In the genomic region with DNA sequence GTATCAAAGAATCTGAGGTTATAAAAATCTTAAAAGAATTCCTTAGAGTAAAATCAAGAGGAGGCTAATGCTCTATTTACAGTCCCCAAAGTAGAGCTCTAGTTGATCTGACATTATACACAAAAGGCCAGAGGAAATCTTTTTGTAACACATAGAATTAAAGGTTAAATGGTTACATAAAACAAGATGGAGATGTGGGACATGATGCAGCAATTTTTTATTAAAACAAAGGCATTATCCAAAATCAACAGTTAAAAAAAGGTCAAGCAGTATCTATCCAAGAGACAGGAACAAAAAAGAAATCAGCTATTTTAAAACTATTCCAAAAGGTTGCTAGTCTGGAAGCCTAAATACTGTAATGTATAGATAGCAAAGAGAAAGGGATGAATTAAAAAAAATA, we compare ENCODE assay signal across 21 cellular contexts. TPM values are rescaled to one million over a fixed set of nuclear protein-coding genes. Genes with fewer than 3 reads are reported as not detected.
A peak's percentile ranks its signal among the peaks of the same experiment; 100 is the strongest.
DNase-seq lines count a peak whose midpoint lies in the region; ATAC-seq, FAIRE-seq and TF ChIP-seq lines count a peak whose summit lies in the region.
"Had no signal": no experiment of that assay in that cellular context is flagged by ENCODE, and none has a peak within 500 bp of the region (broad histone marks: within the 10 kb centered on the region; RNA-seq: fewer than 3 reads in every experiment).

No MANE protein-coding gene starts in this region.

- H3K4me3 ChIP-seq in RWPE2 (ENCODE audit: severe bottlenecking) (no peak overlapping the region), transverse colon (no peak overlapping the region), pancreas (no peak overlapping the region)
- H3K4me3 ChIP-seq: psoas muscle, spleen, tibial nerve had no signal

- ATAC-seq in activated naive CD8-positive, alpha-beta T cell treated with anti-CD3 and anti-CD28 coated beads, Interleukin-2, amount 50 U/mL, for 24 hours = no peak
- ATAC-seq in RWPE2 (ENCODE audit: low read depth) (no peak), GM18502 (IDR thresholded peaks at IDR 0.05; ENCODE audit: poor library complexity, unreplicated experiment) (no peak), pancreas (no peak)
- ATAC-seq: psoas muscle had no signal

- H3K9me3 Mint-ChIP-seq in activated naive CD8-positive, alpha-beta T cell (ENCODE audit: low read depth) = no peaks in the 10 kb centered on the region
- H3K9me3 Mint-ChIP-seq in activated naive CD8-positive, alpha-beta T cell treated with anti-CD3 and anti-CD28 coated beads, Interleukin-2, amount 50 U/mL, for 24 hours = no peaks in the 10 kb centered on the region
- H3K9me3 Mint-ChIP-seq in glutamatergic neuron (ENCODE audit: unreplicated experiment) = peaks cover 3% of the 10 kb centered on the region
- H3K9me3 Mint-ChIP-seq: nephron had no signal

- H3K36me3 ChIP-seq in RWPE2 (ENCODE audit: low read depth) = no peaks in the 10 kb centered on the region; the same call in 1 of the 2 replicates
- H3K36me3 ChIP-seq in transverse colon = no peaks in the 10 kb centered on the region
- H3K36me3 ChIP-seq in pancreas = no peaks in the 10 kb centered on the region
- H3K36me3 ChIP-seq: tibial nerve had no signal

- TF ChIP-seq CTCF in RWPE2 (IDR thresholded peaks at IDR 0.05; ENCODE audit: poor library complexity, severe bottlenecking) = no peak
- no peak for TF ChIP-seq CTCF in glutamatergic neuron (IDR thresholded peaks at IDR 0.05; ENCODE audit: partially characterized antibody, unreplicated experiment)
- TF ChIP-seq CTCF in transverse colon (IDR thresholded peaks at IDR 0.05) = no peak
- no peak for TF ChIP-seq CTCF in pancreas (IDR thresholded peaks at IDR 0.05)

- no peak for FAIRE-seq in pancreas (lab: Jason Lieb, UNC)
- FAIRE-seq: colon had no signal

- no peaks in the 10 kb centered on the region for H3K9me3 ChIP-seq in RWPE2 (ENCODE audit: severe bottlenecking)
- H3K9me3 ChIP-seq in transverse colon = no peaks in the 10 kb centered on the region
- H3K9me3 ChIP-seq in pancreas = no peaks in the 10 kb centered on the region
- H3K9me3 ChIP-seq: psoas muscle, spleen, tibial nerve had no signal

- H3K27me3 Mint-ChIP-seq in activated naive CD8-positive, alpha-beta T cell = no peaks in the 10 kb centered on the region
- H3K27me3 Mint-ChIP-seq in activated naive CD8-positive, alpha-beta T cell treated with anti-CD3 and anti-CD28 coated beads, Interleukin-2, amount 50 U/mL, for 24 hours = no peaks in the 10 kb centered on the region
- H3K27me3 Mint-ChIP-seq in glutamatergic neuron (ENCODE audit: unreplicated experiment) = peaks cover 2% of the 10 kb centered on the region

- H3K36me3 Mint-ChIP-seq in activated naive CD8-positive, alpha-beta T cell = peaks cover 6% of the 10 kb centered on the region
- H3K36me3 Mint-ChIP-seq in activated naive CD8-positive, alpha-beta T cell treated with anti-CD3 and anti-CD28 coated beads, Interleukin-2, amount 50 U/mL, for 24 hours (ENCODE audit: low read depth) = peaks cover 32% of the 10 kb centered on the region
- H3K36me3 Mint-ChIP-seq in glutamatergic neuron (ENCODE audit: unreplicated experiment) = no peaks in the 10 kb centered on the region

- peaks cover 63% of the 10 kb centered on the region for H3K4me1 Mint-ChIP-seq in activated naive CD8-positive, alpha-beta T cell (ENCODE audit: low read depth)
- peaks cover 66% of the 10 kb centered on the region for H3K4me1 Mint-ChIP-seq in activated naive CD8-positive, alpha-beta T cell treated with anti-CD3 and anti-CD28 coated beads, Interleukin-2, amount 50 U/mL, for 24 hours
- H3K4me1 Mint-ChIP-seq in glutamatergic neuron (ENCODE audit: low read depth, unreplicated experiment) = peaks cover 12% of the 10 kb centered on the region

- no peak for TF ChIP-seq EP300 in transverse colon (IDR thresholded peaks at IDR 0.05; ENCODE audit: low read depth)

- no peaks in the 10 kb centered on the region for H3K27me3 ChIP-seq in RWPE2 (ENCODE audit: insufficient read depth, poor library complexity, severe bottlenecking)
- no peaks in the 10 kb centered on the region for H3K27me3 ChIP-seq in transverse colon
- no peaks in the 10 kb centered on the region for H3K27me3 ChIP-seq in pancreas
- H3K27me3 ChIP-seq: spleen, tibial nerve had no signal

- H3K27ac Mint-ChIP-seq in activated naive CD8-positive, alpha-beta T cell = peak overlapping the region; percentile 34
- no peak overlapping the region for H3K27ac Mint-ChIP-seq in activated naive CD8-positive, alpha-beta T cell treated with anti-CD3 and anti-CD28 coated beads, Interleukin-2, amount 50 U/mL, for 24 hours
- H3K27ac Mint-ChIP-seq in glutamatergic neuron (ENCODE audit: unreplicated experiment) = peak overlapping the region; percentile 13
- H3K27ac Mint-ChIP-seq: activated naive CD4-positive, alpha-beta T cell treated with anti-CD3 and anti-CD28 coated beads for 36 hours had no signal

- in situ Hi-C loops in transverse colon (cut with MboI; ENCODE audit: low pct_ligation_motif_present in 1 of 4, low pct_unique_long_range_greater_than_20kb in 1 of 4, low sequenced_read_pairs in 3 of 4) = no loop called here

- no peak overlapping the region for H3K4me3 Mint-ChIP-seq in activated naive CD8-positive, alpha-beta T cell
- H3K4me3 Mint-ChIP-seq in activated naive CD8-positive, alpha-beta T cell treated with anti-CD3 and anti-CD28 coated beads, Interleukin-2, amount 50 U/mL, for 24 hours = no peak overlapping the region
- no peak overlapping the region for H3K4me3 Mint-ChIP-seq in glutamatergic neuron (ENCODE audit: unreplicated experiment)
- H3K4me3 Mint-ChIP-seq: activated naive CD4-positive, alpha-beta T cell treated with anti-CD3 and anti-CD28 coated beads for 36 hours; nephron had no signal

- DNase-seq in activated naive CD8-positive, alpha-beta T cell treated with anti-CD3 and anti-CD28 coated beads, Interleukin-2, amount 50 U/mL, for 24 hours = no peak
- no peak for DNase-seq in RWPE2 (ENCODE audit: low spot score)
- no peak for DNase-seq in glutamatergic neuron
- DNase-seq in transverse colon = no peak
- DNase-seq in NAMALWA (ENCODE audit: low spot score) = no peak
- DNase-seq in pancreas = no peak
- DNase-seq: activated CD4-positive, CD25-positive, alpha-beta regulatory T cell treated with anti-CD3 and anti-CD28 coated beads, Interleukin-2, amount 50 U/mL, for 72 hours; activated naive CD4-positive, alpha-beta T cell treated with anti-CD3 and anti-CD28 coated beads for 36 hours; DND-41; hypothalamus; IMR-90; mesendoderm; NCI-H2029 treated with DMSO at 0.1 percent for 48 hours; NCI-H510A; psoas muscle; spleen had no signal

- TF ChIP-seq POLR2A in transverse colon (IDR thresholded peaks at IDR 0.05) = no peak

- peaks cover 42% of the 10 kb centered on the region for H3K4me1 ChIP-seq in RWPE2 (ENCODE audit: insufficient read depth, poor library complexity, severe bottlenecking)
- H3K4me1 ChIP-seq in transverse colon = peaks cover 0 to 32% (median 8%) of the 10 kb centered on the region in 4 donors
- peaks cover 0 to 7% (median 0%) of the 10 kb centered on the region in 3 donors for H3K4me1 ChIP-seq in pancreas

- intact Hi-C loops in transverse colon (cut with DNase I; ENCODE audit: low total_unique reads) = no loop called here
- intact Hi-C loops in pancreas (cut with DNase I) = no loop called here

- H3K27ac ChIP-seq in RWPE2 (ENCODE audit: poor library complexity, severe bottlenecking) (peak overlapping the region; percentile 97), transverse colon (peak overlapping the region in 3 of 4 donors; percentile 11 to 80 (median 13)), pancreas (no peak overlapping the region)
- H3K27ac ChIP-seq: psoas muscle, tibial nerve had no signal

RNA-seq across cellular contexts. Expression of a gene that starts 20.4 kb away (rescaled TPM):
- total RNA-seq in glutamatergic neuron (ENCODE audit: unreplicated experiment) = 97.2 TPM
- 10 to 100 TPM; 14.3 to 63.1 (median 29.2) TPM for total RNA-seq in transverse colon
- total RNA-seq in pancreas = 10 to 100 TPM in 3 of 6 donors, 1 to 10 TPM in 3; 2.8 to 21.2 (median 11.2) TPM
- 10 to 100 TPM in 1 of 2 donors, 1 to 10 TPM in 1; 5.0 to 19.6 TPM for polyA plus RNA-seq in pancreas

Comparison
In these comparisons a context has a peak if more than half of its experiments do, and no peak if none do; other contexts are left out.
1. H3K27ac ChIP-seq: peak in RWPE2 (single experiment) and transverse colon (3 of 4); none in pancreas (0 of 4).